8 cellular contexts compared by ENCODE assay signal in the genomic region with DNA sequence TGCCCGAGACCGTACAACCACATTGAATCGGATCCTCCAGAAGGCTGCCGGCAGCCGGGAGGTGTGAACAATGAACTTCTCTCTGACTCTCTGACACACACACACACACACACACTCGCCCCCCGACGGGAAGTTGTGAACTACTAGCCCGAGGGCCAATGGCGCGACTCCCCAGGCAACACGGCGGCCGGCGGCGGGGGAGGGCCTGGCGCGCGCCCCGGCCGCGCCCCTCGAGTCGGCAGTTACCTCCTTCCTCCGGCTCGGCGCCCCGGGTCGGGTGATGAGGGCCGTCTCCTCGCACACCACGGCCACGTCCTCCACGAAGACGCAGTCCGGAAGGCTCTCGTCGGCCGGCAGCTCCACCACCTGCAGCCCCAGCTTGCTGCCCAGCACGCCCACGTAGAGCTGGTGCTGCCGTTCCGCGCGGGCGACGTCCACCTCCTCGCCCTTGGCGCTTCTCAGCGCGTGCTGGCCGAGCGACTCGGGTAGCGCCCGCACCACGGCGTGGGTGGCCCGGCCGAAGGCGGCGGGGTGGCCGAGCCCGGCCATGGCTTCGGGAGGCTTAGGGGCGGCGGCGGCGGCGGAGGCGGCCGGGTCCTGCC. TPM values are rescaled to one million over a fixed set of nuclear protein-coding genes. Genes with fewer than 3 reads are reported as not detected.
DNase-seq lines count a peak whose midpoint lies in the region; ATAC-seq and TF ChIP-seq lines count a peak whose summit lies in the region.

No MANE protein-coding gene starts in this region.

- H3K9me3 ChIP-seq in CD4-positive, CD25-positive, alpha-beta regulatory T cell (ENCODE audit: control insufficient read depth in 2 of 2, low read length in 2 of 2): no peaks in the 10 kb centered on the region

- H3K4me1 Mint-ChIP-seq in CD4-positive, CD25-positive, alpha-beta regulatory T cell: peaks cover 0 to 10% (median 2%) of the 10 kb centered on the region in 4 donors
- peaks cover 46% of the 10 kb centered on the region for H3K4me1 Mint-ChIP-seq in brain

- H3K4me3 ChIP-seq in CD4-positive, CD25-positive, alpha-beta regulatory T cell (ENCODE audit: low read depth, low read length): no peak overlapping the region
- peak overlapping the region; percentile 77 for H3K4me3 ChIP-seq in iPS-11a (ENCODE audit: low read depth, low read length)

- peaks cover 50% of the 10 kb centered on the region for H3K27me3 Mint-ChIP-seq in CD4-positive, CD25-positive, alpha-beta regulatory T cell
- peaks cover 9% of the 10 kb centered on the region for H3K27me3 Mint-ChIP-seq in brain

- peak in 1 of 3 donors; percentile 17 for DNase-seq in CD4-positive, CD25-positive, alpha-beta regulatory T cell
- DNase-seq in retina (peak; percentile 90), cerebellar nuclear complex (lab: John Stamatoyannopoulos, UW) (no peak)

- H3K36me3 Mint-ChIP-seq in CD4-positive, CD25-positive, alpha-beta regulatory T cell: no peaks in the 10 kb centered on the region
- no peaks in the 10 kb centered on the region for H3K36me3 Mint-ChIP-seq in brain

- peaks cover 3% of the 10 kb centered on the region for H3K4me1 ChIP-seq in CD4-positive, CD25-positive, alpha-beta regulatory T cell (ENCODE audit: control insufficient read depth, insufficient read depth, low read length, poor library complexity, severe bottlenecking)

- no peaks in the 10 kb centered on the region for H3K36me3 ChIP-seq in CD4-positive, CD25-positive, alpha-beta regulatory T cell (ENCODE audit: control insufficient read depth, insufficient read depth, low read length)

- H3K27me3 ChIP-seq in CD4-positive, CD25-positive, alpha-beta regulatory T cell (ENCODE audit: control insufficient read depth, insufficient read depth, low read length): peaks cover 26% of the 10 kb centered on the region

- H3K27ac Mint-ChIP-seq in CD4-positive, CD25-positive, alpha-beta regulatory T cell: no peak overlapping the region
- peak overlapping the region; percentile 20 to 85 (median 70) for H3K27ac Mint-ChIP-seq in brain

- H3K9me3 Mint-ChIP-seq in CD4-positive, CD25-positive, alpha-beta regulatory T cell: peaks cover 0 to 6% (median 0%) of the 10 kb centered on the region in 7 donors
- H3K9me3 Mint-ChIP-seq in brain: no peaks in the 10 kb centered on the region

- peak overlapping the region in 2 of 4 donors; percentile 41 to 54 for H3K4me3 Mint-ChIP-seq in CD4-positive, CD25-positive, alpha-beta regulatory T cell
- H3K4me3 Mint-ChIP-seq in brain: peak overlapping the region; percentile 86 to 92 (median 88)

- no peak for TF ChIP-seq CTCF in brain (conservative IDR thresholded peaks at IDR 0.05)

- ATAC-seq in CD4-positive, CD25-positive, alpha-beta regulatory T cell (ENCODE audit: low read depth in 2 of 2): peak; percentile 31 to 34
- ATAC-seq in GM19328 (IDR thresholded peaks at IDR 0.05; ENCODE audit: unreplicated experiment): peak; percentile 50
- ATAC-seq in HG03521 (IDR thresholded peaks at IDR 0.05; ENCODE audit: unreplicated experiment): peak; percentile 57

- no peak overlapping the region for H3K27ac ChIP-seq in CD4-positive, CD25-positive, alpha-beta regulatory T cell (ENCODE audit: insufficient read depth, low read length, poor library complexity, severe bottlenecking)

TF ChIP-seq in PFSK-1, 5 proteins besides CTCF, POLR2A, EP300 and RAD21:
- TF ChIP-seq, protein P1, sequence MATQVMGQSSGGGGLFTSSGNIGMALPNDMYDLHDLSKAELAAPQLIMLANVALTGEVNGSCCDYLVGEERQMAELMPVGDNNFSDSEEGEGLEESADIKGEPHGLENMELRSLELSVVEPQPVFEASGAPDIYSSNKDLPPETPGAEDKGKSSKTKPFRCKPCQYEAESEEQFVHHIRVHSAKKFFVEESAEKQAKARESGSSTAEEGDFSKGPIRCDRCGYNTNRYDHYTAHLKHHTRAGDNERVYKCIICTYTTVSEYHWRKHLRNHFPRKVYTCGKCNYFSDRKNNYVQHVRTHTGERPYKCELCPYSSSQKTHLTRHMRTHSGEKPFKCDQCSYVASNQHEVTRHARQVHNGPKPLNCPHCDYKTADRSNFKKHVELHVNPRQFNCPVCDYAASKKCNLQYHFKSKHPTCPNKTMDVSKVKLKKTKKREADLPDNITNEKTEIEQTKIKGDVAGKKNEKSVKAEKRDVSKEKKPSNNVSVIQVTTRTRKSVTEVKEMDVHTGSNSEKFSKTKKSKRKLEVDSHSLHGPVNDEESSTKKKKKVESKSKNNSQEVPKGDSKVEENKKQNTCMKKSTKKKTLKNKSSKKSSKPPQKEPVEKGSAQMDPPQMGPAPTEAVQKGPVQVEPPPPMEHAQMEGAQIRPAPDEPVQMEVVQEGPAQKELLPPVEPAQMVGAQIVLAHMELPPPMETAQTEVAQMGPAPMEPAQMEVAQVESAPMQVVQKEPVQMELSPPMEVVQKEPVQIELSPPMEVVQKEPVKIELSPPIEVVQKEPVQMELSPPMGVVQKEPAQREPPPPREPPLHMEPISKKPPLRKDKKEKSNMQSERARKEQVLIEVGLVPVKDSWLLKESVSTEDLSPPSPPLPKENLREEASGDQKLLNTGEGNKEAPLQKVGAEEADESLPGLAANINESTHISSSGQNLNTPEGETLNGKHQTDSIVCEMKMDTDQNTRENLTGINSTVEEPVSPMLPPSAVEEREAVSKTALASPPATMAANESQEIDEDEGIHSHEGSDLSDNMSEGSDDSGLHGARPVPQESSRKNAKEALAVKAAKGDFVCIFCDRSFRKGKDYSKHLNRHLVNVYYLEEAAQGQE (IDR thresholded peaks at IDR 0.05; ENCODE audit: insufficient read depth in 1 of 2, low read depth in 2 of 2, low read length in 2 of 2): no peak
- TF ChIP-seq FOXP2 (optimal IDR thresholded peaks at IDR 0.05; ENCODE audit: borderline replicate concordance, extremely low read depth, extremely low read length, insufficient read depth) (peak; percentile 70), POLR2AphosphoS5 (IDR thresholded peaks at IDR 0.05; ENCODE audit: low read depth, low read length) (peak; percentile 38; the same call in 1 of the 2 replicates), SIN3A (IDR thresholded peaks at IDR 0.05; ENCODE audit: borderline replicate concordance, insufficient read depth, low read length) (peak; percentile 79; the same call in 1 of the 2 replicates), TAF1 (IDR thresholded peaks at IDR 0.05; ENCODE audit: borderline replicate concordance, insufficient read depth, low read length) (no peak)

RNA-seq across cellular contexts. Expression of a gene that starts 0.4 kb away (rescaled TPM):
- 0.15 TPM for total RNA-seq in CD4-positive, CD25-positive, alpha-beta regulatory T cell
- polyA plus RNA-seq in CD4-positive, CD25-positive, alpha-beta regulatory T cell: not detected
- polyA plus RNA-seq in PFSK-1 (2012; ENCODE audit: insufficient read length, low read depth): 4.6 TPM
- 39.2 TPM for polyA plus RNA-seq in brain (ENCODE audit: insufficient read depth, low read depth, low replicate concordance)

Comparison
In these comparisons a context has a peak if more than half of its experiments do, and no peak if none do; other contexts are left out.
1. H3K27ac Mint-ChIP-seq: peak in brain (5 of 5); none in CD4-positive, CD25-positive, alpha-beta regulatory T cell (0 of 3).
2. RNA of a gene that starts 0.4 kb away (polyA plus RNA-seq): 39.2 TPM in brain (single experiment); not detected in CD4-positive, CD25-positive, alpha-beta regulatory T cell; every median in the first group is over 10 times any median in the second.
3. Peak in every context shown above with its lines, with median percentiles within 50 percentile points of each other: ATAC-seq.